In the genomic region with DNA sequence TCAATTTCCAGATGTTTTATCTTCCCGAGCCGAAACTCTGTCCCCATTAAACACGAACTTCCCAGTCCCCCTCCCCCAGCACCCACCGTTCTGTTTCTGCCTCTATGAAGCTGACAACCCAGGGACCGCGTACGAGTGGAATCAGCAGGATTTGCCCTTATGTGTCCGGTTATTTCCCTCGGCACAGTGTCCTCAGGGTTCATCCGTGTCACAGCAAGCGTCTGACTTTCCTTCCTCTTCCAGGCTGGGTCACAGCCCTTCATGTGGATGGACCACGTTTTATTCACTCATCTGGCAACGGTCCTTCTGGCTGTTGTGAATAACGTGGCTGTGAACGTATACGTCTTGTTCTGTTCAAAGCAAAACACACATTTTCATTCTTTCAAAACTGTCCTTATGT, we compare ENCODE assay signal across 9 cellular contexts. TPM values are rescaled to one million over a fixed set of nuclear protein-coding genes. Genes with fewer than 3 reads are reported as not detected.
DNase-seq lines count a peak whose midpoint lies in the region; ATAC-seq and TF ChIP-seq lines count a peak whose summit lies in the region.
"Had no signal": no experiment of that assay in that cellular context is flagged by ENCODE, and none has a peak within 500 bp of the region (broad histone marks: within the 10 kb centered on the region; RNA-seq: fewer than 3 reads in every experiment).

No MANE protein-coding gene starts in this region.

- H3K9me3 ChIP-seq in ascending aorta: no peaks in the 10 kb centered on the region
- H3K9me3 ChIP-seq in right cardiac atrium (ENCODE audit: control insufficient read depth, low read length): no peaks in the 10 kb centered on the region
- H3K9me3 ChIP-seq in skeletal muscle tissue (ENCODE audit: control insufficient read depth in 3 of 3, low read length in 3 of 3): peaks cover 0 to 5% (median 0%) of the 10 kb centered on the region in 3 donors

- no peak for TF ChIP-seq CTCF in ascending aorta (IDR thresholded peaks at IDR 0.05)

- H3K27me3 ChIP-seq in ascending aorta: no peaks in the 10 kb centered on the region
- H3K27me3 ChIP-seq in right cardiac atrium (ENCODE audit: control insufficient read depth, insufficient read depth): no peaks in the 10 kb centered on the region
- peaks cover 40 to 69% (median 48%) of the 10 kb centered on the region in 3 donors for H3K27me3 ChIP-seq in skeletal muscle tissue (ENCODE audit: control insufficient read depth in 3 of 3, insufficient read depth in 3 of 3, low read length in 3 of 3)

- H3K27ac ChIP-seq in ascending aorta (peak overlapping the region; percentile 94 to 96), right cardiac atrium (ENCODE audit: low read length) (peak overlapping the region; percentile 5), skeletal muscle tissue (ENCODE audit: low read depth, low read length) (no peak overlapping the region)

- intact Hi-C loops in ascending aorta (cut with DNase I) (no loop called here), right cardiac atrium (cut with DNase I) (no loop called here)

- 15% methylated on average over 16 of the region's 16 CpGs for WGBS in right cardiac atrium

- peak overlapping the region in 2 of 3 donors; percentile 38 to 40 for H3K9ac ChIP-seq in skeletal muscle tissue (ENCODE audit: low read depth in 1 of 3, low read length in 3 of 3)

- H3K36me3 ChIP-seq in ascending aorta (no peaks in the 10 kb centered on the region), skeletal muscle tissue (ENCODE audit: control insufficient read depth in 3 of 3, insufficient read depth in 3 of 3, low read length in 3 of 3) (no peaks in the 10 kb centered on the region)

- H3K4me1 ChIP-seq in ascending aorta (peaks cover 10 to 32% of the 10 kb centered on the region in 2 donors), right cardiac atrium (ENCODE audit: control insufficient read depth, insufficient read depth, low read length) (no peaks in the 10 kb centered on the region), skeletal muscle tissue (ENCODE audit: control insufficient read depth in 3 of 3, insufficient read depth in 3 of 3, low read length in 3 of 3) (peaks cover 15 to 18% (median 16%) of the 10 kb centered on the region in 3 donors)

- peak; percentile 44 for DNase-seq in GM03348 (ENCODE audit: low spot score)
- DNase-seq in ascending aorta (ENCODE audit: low spot score in 2 of 2): no peak
- DNase-seq in right cardiac atrium: peak in 1 of 3 donors; percentile 64
- no peak for DNase-seq in NCI-H1417 treated with DMSO at 0.1 percent for 48 hours (lab: John Stamatoyannopoulos, UW)
- DNase-seq in nucleus accumbens (lab: John Stamatoyannopoulos, UW): no peak
- DNase-seq in activated naive CD4-positive, alpha-beta T cell (lab: John Stamatoyannopoulos, UW): no peak
- no peak for DNase-seq in NCI-H2227 (lab: John Stamatoyannopoulos, UW; ENCODE audit: unreplicated experiment)
- DNase-seq: effector memory CD8-positive, alpha-beta T cell had no signal

- peak in 1 of 2 donors; percentile 44 for ATAC-seq in right cardiac atrium
- ATAC-seq: effector memory CD8-positive, alpha-beta T cell had no signal

- H3K4me3 ChIP-seq in ascending aorta (peak overlapping the region; percentile 46 to 73), right cardiac atrium (ENCODE audit: low read length) (no peak overlapping the region), skeletal muscle tissue (ENCODE audit: low read length in 3 of 3) (peak overlapping the region in 1 of 3 donors; percentile 27)

RNA-seq across cellular contexts. Expression of a gene that starts 31.3 kb away (rescaled TPM):
- 257 TPM for total RNA-seq in ascending aorta
- total RNA-seq in right cardiac atrium: 10 to 100 TPM; 57.3 to 77.1 (median 70.9) TPM
- 67.9 TPM for polyA plus RNA-seq in right cardiac atrium
- 31.3 TPM for total RNA-seq in skeletal muscle tissue
